In the genomic region with DNA sequence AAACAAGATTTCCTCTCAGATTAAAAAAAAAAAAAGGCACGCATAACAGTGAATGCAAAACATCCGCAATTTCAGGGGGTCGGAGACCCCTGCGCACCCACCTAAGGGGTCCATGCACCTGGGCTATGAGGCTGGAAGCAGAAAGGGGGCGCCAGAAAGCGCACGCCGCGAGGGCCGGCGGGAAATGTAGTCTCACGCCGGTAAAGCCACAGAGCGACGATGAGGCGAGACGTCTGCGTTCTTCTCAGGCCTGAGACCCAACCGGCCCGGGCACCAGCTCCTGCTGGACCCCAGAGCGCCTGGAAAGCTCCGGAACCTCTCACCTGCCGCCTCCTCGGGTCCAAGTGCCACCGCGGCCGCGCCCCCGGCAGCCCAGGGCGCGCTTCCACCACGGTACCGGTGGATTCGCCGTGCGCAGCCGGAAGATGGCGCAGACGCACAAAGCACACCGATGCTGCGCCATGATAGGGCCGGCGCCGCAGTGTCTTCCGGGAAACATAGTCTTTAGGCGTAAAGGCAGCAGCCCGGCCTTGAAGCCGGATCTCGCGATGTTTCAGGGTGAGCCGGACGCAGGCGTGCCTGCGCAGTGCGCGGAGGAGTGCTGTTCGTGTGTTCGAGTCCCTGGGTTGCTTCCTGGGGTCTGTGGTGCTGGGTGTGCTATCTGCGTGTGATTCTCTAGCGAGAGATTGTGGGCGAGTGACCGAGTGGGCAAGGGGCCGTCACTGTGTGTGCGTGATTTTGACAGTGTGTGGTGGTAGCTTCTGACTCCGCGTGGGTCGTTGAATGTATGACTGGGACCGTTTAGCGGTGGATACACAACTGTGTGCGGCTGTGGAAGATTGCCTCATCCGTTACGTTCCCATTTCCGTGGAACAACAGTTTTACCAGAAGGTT, we compare ENCODE assay signal across 1 cellular context.
A peak's percentile ranks its signal among the peaks of the same experiment; 100 is the strongest.
TF ChIP-seq lines count a peak whose summit lies in the region.

ZNF582 (minus strand) TSS at position 416 of the 894 bp plus-strand sequence. CDS start 1,782 bp downstream, outside the sequence.

TF ChIP-seq in HepG2, 621 proteins besides CTCF, POLR2A, EP300 and RAD21 (continued from another document and continues in another):
- TF ChIP-seq THAP9 (CRISPR knock-in tag; IDR thresholded peaks at IDR 0.05; ENCODE audit: borderline replicate concordance): peak; percentile 53; the same call in 1 of the 2 replicates
- TF ChIP-seq CREB1 (IDR thresholded peaks at IDR 0.05): no peak
- 0 out of 2 replicates have a peak, but pooled peaks have one; percentile 35 for TF ChIP-seq CREB1 (CRISPR knock-in tag; IDR thresholded peaks at IDR 0.05)
- TF ChIP-seq ZSCAN31 (CRISPR knock-in tag; IDR thresholded peaks at IDR 0.05; ENCODE audit: low read depth): 0 out of 2 replicates have a peak, but pooled peaks have one; percentile 40
- TF ChIP-seq, protein P1, sequence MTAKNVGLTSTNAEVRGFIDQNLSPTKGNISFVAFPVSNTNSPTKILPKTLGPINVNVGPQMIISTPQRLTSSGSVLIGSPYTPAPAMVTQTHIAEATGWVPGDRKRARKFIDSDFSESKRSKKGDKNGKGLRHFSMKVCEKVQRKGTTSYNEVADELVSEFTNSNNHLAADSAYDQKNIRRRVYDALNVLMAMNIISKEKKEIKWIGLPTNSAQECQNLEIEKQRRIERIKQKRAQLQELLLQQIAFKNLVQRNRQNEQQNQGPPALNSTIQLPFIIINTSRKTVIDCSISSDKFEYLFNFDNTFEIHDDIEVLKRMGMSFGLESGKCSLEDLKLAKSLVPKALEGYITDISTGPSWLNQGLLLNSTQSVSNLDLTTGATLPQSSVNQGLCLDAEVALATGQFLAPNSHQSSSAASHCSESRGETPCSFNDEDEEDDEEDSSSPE (CRISPR knock-in tag; IDR thresholded peaks at IDR 0.05): no peak
- no peak for TF ChIP-seq ZNF136 (CRISPR knock-in tag; IDR thresholded peaks at IDR 0.05; ENCODE audit: low read depth)
- peak; percentile 93 for TF ChIP-seq ZBTB7B (CRISPR knock-in tag; IDR thresholded peaks at IDR 0.05)
- TF ChIP-seq SPEN (CRISPR knock-in tag; IDR thresholded peaks at IDR 0.05; ENCODE audit: low read depth): peak; percentile 66; the same call in 1 of the 2 replicates
- TF ChIP-seq ZFP82 (CRISPR knock-in tag; IDR thresholded peaks at IDR 0.05; ENCODE audit: borderline replicate concordance): no peak
- TF ChIP-seq SP5 (CRISPR knock-in tag; IDR thresholded peaks at IDR 0.05; ENCODE audit: borderline replicate concordance, low read depth): no peak
- TF ChIP-seq CHD2 (IDR thresholded peaks at IDR 0.05; ENCODE audit: low read depth, low read length): peak; percentile 93
- no peak for TF ChIP-seq ZNF616 (CRISPR knock-in tag; IDR thresholded peaks at IDR 0.05; ENCODE audit: low read depth)
- TF ChIP-seq, protein P2, sequence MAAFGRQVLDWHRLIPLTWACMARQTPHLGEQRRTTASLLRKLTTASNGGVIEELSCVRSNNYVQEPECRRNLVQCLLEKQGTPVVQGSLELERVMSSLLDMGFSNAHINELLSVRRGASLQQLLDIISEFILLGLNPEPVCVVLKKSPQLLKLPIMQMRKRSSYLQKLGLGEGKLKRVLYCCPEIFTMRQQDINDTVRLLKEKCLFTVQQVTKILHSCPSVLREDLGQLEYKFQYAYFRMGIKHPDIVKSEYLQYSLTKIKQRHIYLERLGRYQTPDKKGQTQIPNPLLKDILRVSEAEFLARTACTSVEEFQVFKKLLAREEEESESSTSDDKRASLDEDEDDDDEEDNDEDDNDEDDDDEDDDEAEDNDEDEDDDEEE (CRISPR knock-in tag; IDR thresholded peaks at IDR 0.05): no peak
- TF ChIP-seq CREM (IDR thresholded peaks at IDR 0.05): peak; percentile 53
- TF ChIP-seq CREM (CRISPR knock-in tag; IDR thresholded peaks at IDR 0.05): no peak
- peak; percentile 49; the same call in 1 of the 2 replicates for TF ChIP-seq ZNF747 (CRISPR knock-in tag; IDR thresholded peaks at IDR 0.05; ENCODE audit: borderline replicate concordance)
- TF ChIP-seq POLR2AphosphoS5 (IDR thresholded peaks at IDR 0.05; ENCODE audit: low read depth, low read length): no peak
- TF ChIP-seq, protein P3, sequence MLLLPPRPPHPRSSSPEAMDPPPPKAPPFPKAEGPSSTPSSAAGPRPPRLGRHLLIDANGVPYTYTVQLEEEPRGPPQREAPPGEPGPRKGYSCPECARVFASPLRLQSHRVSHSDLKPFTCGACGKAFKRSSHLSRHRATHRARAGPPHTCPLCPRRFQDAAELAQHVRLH (CRISPR knock-in tag; IDR thresholded peaks at IDR 0.05; ENCODE audit: borderline replicate concordance, low read depth): peak; percentile 37; the same call in 1 of the 2 replicates
- TF ChIP-seq AKAP8 (CRISPR knock-in tag; IDR thresholded peaks at IDR 0.05): no peak
- no peak for TF ChIP-seq ZNF329 (CRISPR knock-in tag; IDR thresholded peaks at IDR 0.05; ENCODE audit: low read depth)
- peak; percentile 80 for TF ChIP-seq ZMYM2 (CRISPR knock-in tag; IDR thresholded peaks at IDR 0.05)
- no peak for TF ChIP-seq ZNF615 (CRISPR knock-in tag; IDR thresholded peaks at IDR 0.05; ENCODE audit: borderline replicate concordance)
- TF ChIP-seq PTBP1 (IDR thresholded peaks at IDR 0.05; ENCODE audit: low read depth, low read length, poor library complexity, severe bottlenecking): no peak
- TF ChIP-seq ZFYVE20 (CRISPR knock-in tag; IDR thresholded peaks at IDR 0.05; ENCODE audit: borderline replicate concordance, low read depth): no peak
- no peak; the same call in 1 of the 2 replicates for TF ChIP-seq ZNF598 (CRISPR knock-in tag; IDR thresholded peaks at IDR 0.05; ENCODE audit: borderline replicate concordance)
- no peak for TF ChIP-seq FLYWCH1 (CRISPR knock-in tag; IDR thresholded peaks at IDR 0.05)
- TF ChIP-seq ZNF34 (CRISPR knock-in tag; IDR thresholded peaks at IDR 0.05; ENCODE audit: borderline replicate concordance): no peak
- TF ChIP-seq ZNF678 (CRISPR knock-in tag; IDR thresholded peaks at IDR 0.05): 0 out of 2 replicates have a peak, but pooled peaks have one; percentile 36
- peak; percentile 75 for TF ChIP-seq KAT8 (CRISPR knock-in tag; IDR thresholded peaks at IDR 0.05)
- TF ChIP-seq ZFP37 (CRISPR knock-in tag; IDR thresholded peaks at IDR 0.05; ENCODE audit: borderline replicate concordance): no peak
- TF ChIP-seq, protein P4, sequence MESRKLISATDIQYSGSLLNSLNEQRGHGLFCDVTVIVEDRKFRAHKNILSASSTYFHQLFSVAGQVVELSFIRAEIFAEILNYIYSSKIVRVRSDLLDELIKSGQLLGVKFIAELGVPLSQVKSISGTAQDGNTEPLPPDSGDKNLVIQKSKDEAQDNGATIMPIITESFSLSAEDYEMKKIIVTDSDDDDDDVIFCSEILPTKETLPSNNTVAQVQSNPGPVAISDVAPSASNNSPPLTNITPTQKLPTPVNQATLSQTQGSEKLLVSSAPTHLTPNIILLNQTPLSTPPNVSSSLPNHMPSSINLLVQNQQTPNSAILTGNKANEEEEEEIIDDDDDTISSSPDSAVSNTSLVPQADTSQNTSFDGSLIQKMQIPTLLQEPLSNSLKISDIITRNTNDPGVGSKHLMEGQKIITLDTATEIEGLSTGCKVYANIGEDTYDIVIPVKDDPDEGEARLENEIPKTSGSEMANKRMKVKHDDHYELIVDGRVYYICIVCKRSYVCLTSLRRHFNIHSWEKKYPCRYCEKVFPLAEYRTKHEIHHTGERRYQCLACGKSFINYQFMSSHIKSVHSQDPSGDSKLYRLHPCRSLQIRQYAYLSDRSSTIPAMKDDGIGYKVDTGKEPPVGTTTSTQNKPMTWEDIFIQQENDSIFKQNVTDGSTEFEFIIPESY (CRISPR knock-in tag; IDR thresholded peaks at IDR 0.05): peak; percentile 43; the same call in 1 of the 2 replicates
- peak; percentile 39 for TF ChIP-seq SRSF1 (optimal IDR thresholded peaks at IDR 0.05; ENCODE audit: low read depth, low read length)
- no peak for TF ChIP-seq ONECUT2 (CRISPR knock-in tag; IDR thresholded peaks at IDR 0.05)
- TF ChIP-seq ARID2 (CRISPR knock-in tag; IDR thresholded peaks at IDR 0.05; ENCODE audit: borderline replicate concordance): no peak
- peak; percentile 83 for TF ChIP-seq RBFOX2 (IDR thresholded peaks at IDR 0.05; ENCODE audit: low read depth, low read length)
- TF ChIP-seq ZNF609 (CRISPR knock-in tag; IDR thresholded peaks at IDR 0.05; ENCODE audit: borderline replicate concordance): 0 out of 2 replicates have a peak, but pooled peaks have one; percentile 16
- TF ChIP-seq RELA (CRISPR knock-in tag; IDR thresholded peaks at IDR 0.05): no peak
- TF ChIP-seq BRD4 (CRISPR knock-in tag; IDR thresholded peaks at IDR 0.05): no peak; the same call in 1 of the 2 replicates
- TF ChIP-seq BCL3 (CRISPR knock-in tag; IDR thresholded peaks at IDR 0.05): 0 out of 2 replicates have a peak, but pooled peaks have one; percentile 25
- no peak for TF ChIP-seq SNAI1 (CRISPR knock-in tag; IDR thresholded peaks at IDR 0.05; ENCODE audit: borderline replicate concordance)
- no peak for TF ChIP-seq ZNF317 (CRISPR knock-in tag; IDR thresholded peaks at IDR 0.05)
- TF ChIP-seq HNF4A (CRISPR knock-in tag; IDR thresholded peaks at IDR 0.05): no peak
- TF ChIP-seq ZIK1 (CRISPR knock-in tag; IDR thresholded peaks at IDR 0.05; ENCODE audit: borderline replicate concordance, low read depth): 0 out of 2 replicates have a peak, but pooled peaks have one; percentile 54
- TF ChIP-seq ZFX (CRISPR knock-in tag; IDR thresholded peaks at IDR 0.05; ENCODE audit: low read depth): peak; percentile 79
- TF ChIP-seq PHF20 (CRISPR knock-in tag; IDR thresholded peaks at IDR 0.05): no peak
- no peak for TF ChIP-seq JUN (CRISPR knock-in tag; IDR thresholded peaks at IDR 0.05)
- TF ChIP-seq ZNF431 (CRISPR knock-in tag; IDR thresholded peaks at IDR 0.05; ENCODE audit: borderline replicate concordance, low read depth): no peak
